ENCODE assay signal across 8 cellular contexts in genomic region chr2:96342085-96342484, GRCh38. TPM values are rescaled to one million over a fixed set of nuclear protein-coding genes. Genes with fewer than 3 reads are reported as not detected.
DNase-seq lines count a peak whose midpoint lies in the region; ATAC-seq and TF ChIP-seq lines count a peak whose summit lies in the region.

No MANE protein-coding gene starts in this region.

- intact Hi-C loops in dorsolateral prefrontal cortex (cut with DNase I) = no loop called here

- H3K4me1 ChIP-seq in CD4-positive, CD25-positive, alpha-beta regulatory T cell (ENCODE audit: control insufficient read depth, insufficient read depth, low read length, poor library complexity, severe bottlenecking) = peaks cover 51% of the 10 kb centered on the region

- H3K9me3 ChIP-seq in CD4-positive, CD25-positive, alpha-beta regulatory T cell (ENCODE audit: control insufficient read depth in 2 of 2, low read length in 2 of 2) = no peaks in the 10 kb centered on the region

- no peak for TF ChIP-seq CTCF in dorsolateral prefrontal cortex (IDR thresholded peaks at IDR 0.05 in 54 of 56, conservative IDR thresholded peaks at IDR 0.05 in 2 of 56; ENCODE audit: low read depth in 1 of 56, partially characterized antibody in 56 of 56)

- no peaks in the 10 kb centered on the region for H3K27me3 Mint-ChIP-seq in CD4-positive, CD25-positive, alpha-beta regulatory T cell
- H3K27me3 Mint-ChIP-seq in activated CD8-positive, alpha-beta T cell treated with anti-CD3 and anti-CD28 coated beads, Interleukin-2, amount 10 ng/mL, durations not matched to agents 7 days and 5 days (ENCODE audit: low read depth) = no peaks in the 10 kb centered on the region

- POLR2A ChIA-PET in activated CD8-positive, alpha-beta T cell treated with anti-CD3 and anti-CD28 coated beads, Interleukin-2, amount 10 ng/mL, durations not matched to agents 7 days and 5 days (lab: Charles Lee) = interaction anchor here (0.6 to 1.7 kb wide), 5 partner anchors 16 to 40 kb away, joined by 3 to 4 read pairs (median 4); no protein-coding TSS in a partner anchor

- H3K9me3 Mint-ChIP-seq in CD4-positive, CD25-positive, alpha-beta regulatory T cell = no peaks in the 10 kb centered on the region
- H3K9me3 Mint-ChIP-seq in activated CD8-positive, alpha-beta T cell treated with anti-CD3 and anti-CD28 coated beads, Interleukin-2, amount 10 ng/mL, durations not matched to agents 7 days and 5 days (ENCODE audit: insufficient read depth) = no peaks in the 10 kb centered on the region

- peaks cover 38 to 66% (median 51%) of the 10 kb centered on the region in 4 donors for H3K4me1 Mint-ChIP-seq in CD4-positive, CD25-positive, alpha-beta regulatory T cell
- H3K4me1 Mint-ChIP-seq in activated CD8-positive, alpha-beta T cell treated with anti-CD3 and anti-CD28 coated beads, Interleukin-2, amount 10 ng/mL, durations not matched to agents 7 days and 5 days (ENCODE audit: low read depth) = peaks cover 54% of the 10 kb centered on the region

- H3K27ac ChIP-seq in CD4-positive, CD25-positive, alpha-beta regulatory T cell (ENCODE audit: insufficient read depth, low read length, poor library complexity, severe bottlenecking) = peak overlapping the region; percentile 95
- H3K27ac ChIP-seq in dorsolateral prefrontal cortex = no peak overlapping the region

- H3K27me3 ChIP-seq in CD4-positive, CD25-positive, alpha-beta regulatory T cell (ENCODE audit: control insufficient read depth, insufficient read depth, low read length) = no peaks in the 10 kb centered on the region
- no peaks in the 10 kb centered on the region for H3K27me3 ChIP-seq in dorsolateral prefrontal cortex

- ATAC-seq in CD4-positive, CD25-positive, alpha-beta regulatory T cell (ENCODE audit: low read depth in 2 of 2) = peak; percentile 72 to 79
- ATAC-seq in HG03108 (IDR thresholded peaks at IDR 0.05; ENCODE audit: unreplicated experiment) (peak; percentile 32), GM18867 (IDR thresholded peaks at IDR 0.05; ENCODE audit: unreplicated experiment) (no peak)
- ATAC-seq in activated CD8-positive, alpha-beta T cell treated with anti-CD3 and anti-CD28 coated beads, Interleukin-2, amount 10 ng/mL, durations not matched to agents 7 days and 5 days = peak; percentile 27

- no peaks in the 10 kb centered on the region for H3K36me3 ChIP-seq in CD4-positive, CD25-positive, alpha-beta regulatory T cell (ENCODE audit: control insufficient read depth, insufficient read depth, low read length)

- peak overlapping the region; percentile 52 for H3K4me3 ChIP-seq in CD4-positive, CD25-positive, alpha-beta regulatory T cell (ENCODE audit: low read depth, low read length)
- no peak overlapping the region for H3K4me3 ChIP-seq in dorsolateral prefrontal cortex

- CTCF ChIA-PET in activated CD8-positive, alpha-beta T cell treated with anti-CD3 and anti-CD28 coated beads, Interleukin-2, amount 10 ng/mL, durations not matched to agents 7 days and 5 days (lab: Charles Lee) = interaction anchor here (1.3 kb wide), 1 partner anchor 24 kb away, joined by 3 read pairs; no protein-coding TSS in a partner anchor

- peak overlapping the region; percentile 90 to 99 (median 93) for H3K27ac Mint-ChIP-seq in CD4-positive, CD25-positive, alpha-beta regulatory T cell
- H3K27ac Mint-ChIP-seq in activated CD8-positive, alpha-beta T cell treated with anti-CD3 and anti-CD28 coated beads, Interleukin-2, amount 10 ng/mL, durations not matched to agents 7 days and 5 days = peak overlapping the region; percentile 43

- peak; percentile 58 to 71 (median 68) for DNase-seq in CD4-positive, CD25-positive, alpha-beta regulatory T cell
- no peak for DNase-seq in activated CD8-positive, alpha-beta T cell treated with anti-CD3 and anti-CD28 coated beads, Interleukin-2, amount 10 ng/mL, durations not matched to agents 7 days and 5 days
- DNase-seq in iris pigment epithelial cell (ENCODE audit: low read depth) (peak; percentile 93), RKO (ENCODE audit: low spot score) (no peak), dorsolateral prefrontal cortex (no peak), DMS153 (lab: John Stamatoyannopoulos, UW) (no peak)

- H3K4me3 Mint-ChIP-seq in CD4-positive, CD25-positive, alpha-beta regulatory T cell = peak overlapping the region; percentile 70 to 86 (median 76)
- no peak overlapping the region for H3K4me3 Mint-ChIP-seq in activated CD8-positive, alpha-beta T cell treated with anti-CD3 and anti-CD28 coated beads, Interleukin-2, amount 10 ng/mL, durations not matched to agents 7 days and 5 days

- no peaks in the 10 kb centered on the region for H3K36me3 Mint-ChIP-seq in CD4-positive, CD25-positive, alpha-beta regulatory T cell
- peaks cover 75% of the 10 kb centered on the region for H3K36me3 Mint-ChIP-seq in activated CD8-positive, alpha-beta T cell treated with anti-CD3 and anti-CD28 coated beads, Interleukin-2, amount 10 ng/mL, durations not matched to agents 7 days and 5 days (ENCODE audit: low read depth)

RNA-seq across cellular contexts. Expression of gene NCAPH, which starts 6.5 kb away (rescaled TPM):
- 14.0 TPM for total RNA-seq in CD4-positive, CD25-positive, alpha-beta regulatory T cell
- polyA plus RNA-seq in CD4-positive, CD25-positive, alpha-beta regulatory T cell = 10 to 100 TPM in 1 of 4 donors, 1 to 10 TPM in 3; 4.2 to 10.0 (median 8.1) TPM
- 100 to 1,000 TPM in 1 of 2 experiments, 10 to 100 TPM in 1; 87.3 to 101 TPM for total RNA-seq in activated CD8-positive, alpha-beta T cell treated with anti-CD3 and anti-CD28 coated beads, Interleukin-2, amount 10 ng/mL, durations not matched to agents 7 days and 5 days
- 1 to 10 TPM in 57 of 120 experiments, under 1 TPM in 55, not detected in 8; 0.19 to 3.2 (median 1.0) TPM for total RNA-seq in dorsolateral prefrontal cortex

RNA-seq across cellular contexts. Expression of gene ITPRIPL1, which starts 17.0 kb away (rescaled TPM):
- total RNA-seq in CD4-positive, CD25-positive, alpha-beta regulatory T cell = 27.8 TPM
- 10 to 100 TPM in 2 of 4 donors, 1 to 10 TPM in 2; 7.5 to 17.5 (median 10.9) TPM for polyA plus RNA-seq in CD4-positive, CD25-positive, alpha-beta regulatory T cell
- total RNA-seq in activated CD8-positive, alpha-beta T cell treated with anti-CD3 and anti-CD28 coated beads, Interleukin-2, amount 10 ng/mL, durations not matched to agents 7 days and 5 days = 10 to 100 TPM; 43.4 to 43.5 TPM
- total RNA-seq in dorsolateral prefrontal cortex = 1 to 10 TPM in 111 of 120 experiments, under 1 TPM in 9; 0.54 to 6.2 (median 1.9) TPM

RNA-seq across cellular contexts. Expression of gene SNRNP200, which starts 36.7 kb away (rescaled TPM):
- 295 TPM for total RNA-seq in CD4-positive, CD25-positive, alpha-beta regulatory T cell
- polyA plus RNA-seq in CD4-positive, CD25-positive, alpha-beta regulatory T cell = 10 to 100 TPM; 67.4 to 89.4 (median 83.4) TPM
- 100 to 1,000 TPM; 177 to 181 TPM for total RNA-seq in activated CD8-positive, alpha-beta T cell treated with anti-CD3 and anti-CD28 coated beads, Interleukin-2, amount 10 ng/mL, durations not matched to agents 7 days and 5 days
- total RNA-seq in dorsolateral prefrontal cortex = 100 to 1,000 TPM in 18 of 120 experiments, 10 to 100 TPM in 102; 76.1 to 117 (median 91.0) TPM

Comparison
In these comparisons a context has a peak if more than half of its experiments do, and no peak if none do; other contexts are left out.
1. DNase-seq: peak in CD4-positive, CD25-positive, alpha-beta regulatory T cell (3 of 3) and iris pigment epithelial cell (single experiment); none in activated CD8-positive, alpha-beta T cell treated with anti-CD3 and anti-CD28 coated beads, Interleukin-2, amount 10 ng/mL, durations not matched to agents 7 days and 5 days (single experiment), RKO (single experiment), dorsolateral prefrontal cortex (0 of 10) and DMS153 (single experiment).